Comparison of ENCODE assay signal across 26 cellular contexts in the genomic region with DNA sequence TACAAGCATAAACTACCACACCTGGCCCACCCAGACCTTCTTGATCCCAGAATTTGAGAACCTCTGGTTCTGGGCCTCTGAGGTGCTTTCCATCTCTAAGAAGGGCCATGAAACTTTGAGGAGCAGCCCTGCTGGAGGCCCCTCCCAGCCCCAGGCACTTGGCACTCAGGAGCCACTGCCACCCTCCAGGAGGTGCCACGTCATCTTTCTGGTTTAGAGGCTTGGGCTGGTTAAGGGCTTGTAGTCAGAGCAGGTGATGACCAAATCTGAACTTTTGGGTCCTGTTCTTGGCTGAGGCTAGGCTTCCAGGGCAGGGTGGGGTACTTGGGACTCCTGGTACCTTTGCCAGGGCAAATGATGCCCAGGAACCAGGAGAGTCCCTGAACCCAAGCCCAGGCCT. TPM values are rescaled to one million over a fixed set of nuclear protein-coding genes. Genes with fewer than 3 reads are reported as not detected.
"Had no signal": no experiment of that assay in that cellular context is flagged by ENCODE, and none has a peak within 500 bp of the region (broad histone marks: within the 10 kb centered on the region; RNA-seq: fewer than 3 reads in every experiment).

No MANE protein-coding gene starts in this region.

- H3K4me3 ChIP-seq: cardiac muscle cell, esophagus muscularis mucosa, gastroesophageal sphincter, heart right ventricle, neural progenitor cell, prostate gland, right atrium auricular region, tibial artery had no signal

- H3K9ac ChIP-seq: neural progenitor cell had no signal

- H3K36me3 ChIP-seq: cardiac muscle cell, esophagus muscularis mucosa, gastroesophageal sphincter, heart right ventricle, neural progenitor cell, prostate gland, right atrium auricular region, tibial artery, WERI-Rb-1 had no signal

- DNase-seq: activated CD4-positive, alpha-beta T cell treated with anti-CD3 and anti-CD28 coated beads for 1 hour; activated CD4-positive, alpha-beta T cell treated with anti-CD3 and anti-CD28 coated beads, Interleukin-2, amount 50 U/mL, for 48 hours; activated naive CD8-positive, alpha-beta T cell treated with anti-CD3 and anti-CD28 coated beads for 36 hours; amniotic stem cell; effector CD8-positive, alpha-beta T cell; heart right ventricle; immature natural killer cell; kidney glomerular epithelial cell; mesendoderm; naive thymus-derived CD4-positive, alpha-beta T cell; stimulated activated CD4-positive, alpha-beta T cell treated with anti-CD3 and anti-CD28 coated beads, Interleukin-2, amount 100 ng/mL, for 24 hours; stimulated activated naive CD8-positive, alpha-beta T cell treated with anti-CD3 and anti-CD28 coated beads, Interleukin-15, Interleukin-2, amounts not matched to agents 100 U/mL and 50 U/mL, for 24 hours; substantia nigra; tibial artery; WERI-Rb-1 had no signal

- H2AFZ ChIP-seq: neural progenitor cell had no signal

- FAIRE-seq: urothelium cell line had no signal

- H3K9me3 ChIP-seq: esophagus muscularis mucosa, gastroesophageal sphincter, heart right ventricle, prostate gland, right atrium auricular region, tibial artery had no signal

- H3K27me3 ChIP-seq: right atrium auricular region had no signal

- H3K4me2 ChIP-seq: neural progenitor cell had no signal

- H3K27ac ChIP-seq: cardiac muscle cell, esophagus muscularis mucosa, gastroesophageal sphincter, heart right ventricle, neural progenitor cell, prostate gland, right atrium auricular region, tibial artery, WERI-Rb-1 had no signal

- H3K4me1 ChIP-seq: esophagus muscularis mucosa, gastroesophageal sphincter, heart right ventricle, neural progenitor cell, prostate gland, right atrium auricular region had no signal

RNA-seq across cellular contexts. Expression of gene DLX4, which starts 13.8 kb away (rescaled TPM):
- total RNA-seq: esophagus muscularis mucosa, liver, mucosa of gallbladder, osteocyte, prostate gland, skeletal muscle tissue had no signal
- polyA plus RNA-seq: liver; naive thymus-derived CD4-positive, alpha-beta T cell had no signal

RNA-seq across cellular contexts. Expression of gene DLX3, which starts 39.9 kb away (rescaled TPM):
- total RNA-seq: gastroesophageal sphincter; liver; naive thymus-derived CD4-positive, alpha-beta T cell; osteocyte; skeletal muscle tissue had no signal
- polyA plus RNA-seq: immature natural killer cell; liver; naive thymus-derived CD4-positive, alpha-beta T cell had no signal
